21 cellular contexts compared by ENCODE assay signal in genomic region chr20:61986762-61987321, GRCh38.
A peak's percentile ranks its signal among the peaks of the same experiment; 100 is the strongest.
DNase-seq lines count a peak whose midpoint lies in the region; ATAC-seq, FAIRE-seq and TF ChIP-seq lines count a peak whose summit lies in the region.
"Had no signal": no experiment of that assay in that cellular context is flagged by ENCODE, and none has a peak within 500 bp of the region (broad histone marks: within the 10 kb centered on the region; RNA-seq: fewer than 3 reads in every experiment).

No MANE protein-coding gene starts in this region.

- H3K4me1 ChIP-seq in right atrium auricular region: no peaks in the 10 kb centered on the region
- H3K4me1 ChIP-seq in OCI-LY7 (ENCODE audit: insufficient read depth, low read length, poor library complexity, severe bottlenecking): no peaks in the 10 kb centered on the region
- H3K4me1 ChIP-seq in HepG2 (ENCODE audit: insufficient read depth, low read length): no peaks in the 10 kb centered on the region
- H3K4me1 ChIP-seq: SJSA1 had no signal

- H3K4me2 ChIP-seq in OCI-LY7 (ENCODE audit: low read length) (no peak overlapping the region), HepG2 (ENCODE audit: low read depth, low read length) (no peak overlapping the region)

- intact Hi-C loops in Right ventricle myocardium inferior (cut with DNase I): no loop called here
- intact Hi-C loops in left ventricle myocardium superior (cut with micrococcal nuclease): no loop called here
- intact Hi-C loops in OCI-LY7 (cut with micrococcal nuclease; ENCODE audit: unreplicated experiment): no loop called here
- intact Hi-C loops in HepG2 (cut with micrococcal nuclease; ENCODE audit: unreplicated experiment): no loop called here

- H3K9me2 ChIP-seq in OCI-LY7 (ENCODE audit: insufficient read depth, low read length): no peaks in the 10 kb centered on the region

- H3K9ac ChIP-seq in HepG2 (ENCODE audit: insufficient read depth, low read depth, low read length): no peak overlapping the region

- H3K9me3 ChIP-seq in right atrium auricular region (peaks cover 0 to 10% of the 10 kb centered on the region in 2 donors), OCI-LY7 (ENCODE audit: low read length) (no peaks in the 10 kb centered on the region), HepG2 (ENCODE audit: low read length) (peaks cover 6% of the 10 kb centered on the region)

- WGBS in HepG2 (ENCODE audit: low lambda C conversion rate): 95% methylated on average over 16 of the region's 16 CpGs

- no peak for TF ChIP-seq CTCF in right atrium auricular region (IDR thresholded peaks at IDR 0.05)
- no peak for TF ChIP-seq CTCF in OCI-LY7 (conservative IDR thresholded peaks at IDR 0.05; ENCODE audit: low read length)
- TF ChIP-seq CTCF in HepG2 (CRISPR knock-in tag; IDR thresholded peaks at IDR 0.05): no peak

- no peak for TF ChIP-seq RAD21 in HepG2 (CRISPR knock-in tag; IDR thresholded peaks at IDR 0.05)

- BruUV-seq in OCI-LY7 (replicated peaks; lab: Mats Ljungman, UMichigan) (no TSS peak), HepG2 (replicated peaks; lab: Mats Ljungman, UMichigan) (no TSS peak)

- H3K27me3 ChIP-seq in right atrium auricular region: no peaks in the 10 kb centered on the region
- no peaks in the 10 kb centered on the region for H3K27me3 ChIP-seq in HepG2 (ENCODE audit: control insufficient read depth in 1 of 2, insufficient read depth in 2 of 2, low read length in 2 of 2)
- H3K27me3 ChIP-seq: SJSA1 had no signal

- CTCF ChIA-PET in OCI-LY7 (lab: Charles Lee; ENCODE audit: unreplicated experiment) (no interaction called here), HepG2 (lab: Yijun Ruan, JAX; ENCODE audit: low intra/inter-chr PET ratio, low total read pairs) (no interaction called here)

- POLR2A ChIA-PET in OCI-LY7 (lab: Charles Lee): no interaction called here
- POLR2A ChIA-PET in HepG2 (lab: Yijun Ruan, JAX): no interaction called here

- DNase-seq in Right ventricle myocardium inferior (ENCODE audit: missing footprints) (no peak), right atrium auricular region (ENCODE audit: low spot score) (no peak), erythroblast (lab: John Stamatoyannopoulos, UW) (peak; percentile 50 to 74), left ventricle myocardium superior (peak; percentile 39), OCI-LY7 (ENCODE audit: low spot score) (no peak), amygdala (lab: John Stamatoyannopoulos, UW) (no peak), HepG2 (ENCODE audit: low spot score) (no peak)
- DNase-seq: CD4-positive, CD25-positive, alpha-beta regulatory T cell; DMS153; DND-41; Kasumi-1; NCI-H1105; NCI-H146; NCI-H1930; NCI-H2107; NCI-H524; NCI-H748 treated with DMSO at 0.1 percent for 48 hours; PC-3 had no signal

- H3K27ac ChIP-seq in right atrium auricular region (no peak overlapping the region), OCI-LY7 (ENCODE audit: low read depth, low read length, poor library complexity, severe bottlenecking) (no peak overlapping the region), HepG2 (ENCODE audit: extremely low read length, insufficient read depth, low read length) (no peak overlapping the region)
- H3K27ac ChIP-seq: SJSA1 had no signal

- H3K36me3 ChIP-seq in right atrium auricular region (peaks cover 30% of the 10 kb centered on the region), OCI-LY7 (ENCODE audit: insufficient read depth, low read length) (peaks cover 56% of the 10 kb centered on the region), HepG2 (replicated peaks in 1 of 2; ENCODE audit: control insufficient read depth in 1 of 2, insufficient read depth in 2 of 2, low read length in 2 of 2) (peaks cover 27 to 70% of the 10 kb centered on the region in 2 experiments)

- no peak overlapping the region for H3K4me3 ChIP-seq in right atrium auricular region
- no peak overlapping the region for H3K4me3 ChIP-seq in OCI-LY7 (ENCODE audit: low read depth, low read length, poor library complexity, severe bottlenecking)
- no peak overlapping the region for H3K4me3 ChIP-seq in HepG2 (replicated peaks in 1 of 3; ENCODE audit: insufficient read depth in 1 of 3, low read depth in 2 of 3, low read length in 3 of 3)
- H3K4me3 ChIP-seq: SJSA1 had no signal

- ATAC-seq in Right ventricle myocardium inferior (peak; percentile 72), left ventricle myocardium superior (peak; percentile 85), HepG2 (no peak)
- ATAC-seq: HCT116, PC-3 had no signal

- no peak for FAIRE-seq in HepG2 (lab: Jason Lieb, UNC)
- FAIRE-seq: GM19239 had no signal

- H4K20me1 ChIP-seq in OCI-LY7 (ENCODE audit: insufficient read depth, low read length) (no peaks in the 10 kb centered on the region), HepG2 (ENCODE audit: insufficient read depth, low read length) (peaks cover 8% of the 10 kb centered on the region; the same call in 1 of the 2 replicates)

- H3K79me2 ChIP-seq in OCI-LY7 (ENCODE audit: insufficient read depth, low read depth, low read length) (no peaks in the 10 kb centered on the region), HepG2 (ENCODE audit: insufficient read depth, low read length) (no peaks in the 10 kb centered on the region)

- in situ Hi-C loops in HepG2 (cut with HindIII; ENCODE audit: extremely low pct_ligation_motif_present, low pct_unique_long_range_greater_than_20kb): no loop called here

- TF ChIP-seq EP300 in HepG2 (IDR thresholded peaks at IDR 0.05; ENCODE audit: low read depth in 2 of 2, low read length in 2 of 2): no peak
- TF ChIP-seq EP300 in HepG2 (CRISPR knock-in tag; IDR thresholded peaks at IDR 0.05; ENCODE audit: borderline replicate concordance): no peak

- H2AFZ ChIP-seq in OCI-LY7 (ENCODE audit: low read length) (no peak overlapping the region), HepG2 (ENCODE audit: low read length) (no peak overlapping the region)

- TF ChIP-seq POLR2A in erythroblast (IDR thresholded peaks at IDR 0.05; ENCODE audit: low read length): no peak
- TF ChIP-seq POLR2A in HepG2 (IDR thresholded peaks at IDR 0.05; ENCODE audit: insufficient read depth in 1 of 2, low read depth in 2 of 2, low read length in 2 of 2): no peak

TF ChIP-seq in HepG2, 621 proteins besides CTCF, POLR2A, EP300 and RAD21:
- TF ChIP-seq ZNF17 (CRISPR knock-in tag; IDR thresholded peaks at IDR 0.05) (no peak), NFIB (CRISPR knock-in tag; IDR thresholded peaks at IDR 0.05; ENCODE audit: borderline replicate concordance) (no peak)
TF ChIP-seq in HepG2: peak in this region for 0.

Comparison
In these comparisons a context has a peak if more than half of its experiments do, and no peak if none do; other contexts are left out.
1. DNase-seq: peak in erythroblast (2 of 2) and left ventricle myocardium superior (single experiment); none in Right ventricle myocardium inferior (single experiment), right atrium auricular region (single experiment), OCI-LY7 (single experiment), amygdala (0 of 56) and HepG2 (single experiment).